In genomic region chr5:133930061-133930823, GRCh38 we compare ENCODE assay signal across 8 cellular contexts. TPM values are rescaled to one million over a fixed set of nuclear protein-coding genes. Genes with fewer than 3 reads are reported as not detected.
DNase-seq lines count a peak whose midpoint lies in the region; ATAC-seq and TF ChIP-seq lines count a peak whose summit lies in the region.

No MANE protein-coding gene starts in this region.

- H3K4me1 ChIP-seq in BLaER1 (peaks cover 97% of the 10 kb centered on the region), BE2C (peaks cover 22% of the 10 kb centered on the region)

- DNase-seq in activated CD4-positive, CD25-positive, alpha-beta regulatory T cell treated with anti-CD3 and anti-CD28 coated beads, Interleukin-2, amount 50 U/mL, for 16 hours (ENCODE audit: low read depth, low spot score), result peak; percentile 32
- peak; percentile 53 to 58 for DNase-seq in cardiac fibroblast (ENCODE audit: low read depth in 2 of 2)
- peak; percentile 65 for DNase-seq in stimulated activated CD4-positive, alpha-beta T cell treated with anti-CD3 and anti-CD28 coated beads, Interleukin-2, amount 100 ng/mL, for 4 hours (ENCODE audit: low read depth)
- DNase-seq in GDM1 (lab: John Stamatoyannopoulos, UW), result no peak
- DNase-seq in BE2C, result no peak

- no peak overlapping the region for H3K4me3 ChIP-seq in BLaER1
- H3K4me3 ChIP-seq in cardiac fibroblast (replicated peaks in 1 of 2; ENCODE audit: low read depth in 2 of 2, low read length in 2 of 2), result no peak overlapping the region
- no peak overlapping the region for H3K4me3 ChIP-seq in BE2C (ENCODE audit: low read depth, low read length)

- H3K4me2 ChIP-seq in BLaER1, result peak overlapping the region; percentile 95

- no peaks in the 10 kb centered on the region for H3K36me3 ChIP-seq in BLaER1
- no peaks in the 10 kb centered on the region for H3K36me3 ChIP-seq in BE2C

- peak overlapping the region; percentile 54; the same call in 1 of the 2 replicates for H3K27ac ChIP-seq in BLaER1

- no peak for TF ChIP-seq CTCF in cardiac fibroblast (IDR thresholded peaks at IDR 0.05; ENCODE audit: low read depth, low read length)
- TF ChIP-seq CTCF in BE2C (IDR thresholded peaks at IDR 0.05; ENCODE audit: low read depth, low read length), result no peak

- no peaks in the 10 kb centered on the region for H3K9me3 ChIP-seq in BLaER1
- no peaks in the 10 kb centered on the region for H3K9me3 ChIP-seq in BE2C

- peak; percentile 56 for ATAC-seq in GM21723 (IDR thresholded peaks at IDR 0.05; ENCODE audit: unreplicated experiment)
- ATAC-seq in GM18907 (IDR thresholded peaks at IDR 0.05; ENCODE audit: unreplicated experiment), result no peak

- no peak overlapping the region; the same call in 1 of the 2 replicates for H3K9ac ChIP-seq in BLaER1

- H4K20me1 ChIP-seq in BLaER1, result no peaks in the 10 kb centered on the region

- no peaks in the 10 kb centered on the region for H3K27me3 ChIP-seq in BLaER1
- H3K27me3 ChIP-seq in BE2C, result no peaks in the 10 kb centered on the region

RNA-seq across cellular contexts. Expression of gene C5orf15, which starts 38.2 kb away (rescaled TPM):
- 84.6 TPM for polyA plus RNA-seq in BE2C (2012; ENCODE audit: insufficient read depth, insufficient read length, low read depth)

Comparison
In these comparisons a context has a peak if more than half of its experiments do, and no peak if none do; other contexts are left out.
1. DNase-seq: peak in activated CD4-positive, CD25-positive, alpha-beta regulatory T cell treated with anti-CD3 and anti-CD28 coated beads, Interleukin-2, amount 50 U/mL, for 16 hours (single experiment), cardiac fibroblast (2 of 2) and stimulated activated CD4-positive, alpha-beta T cell treated with anti-CD3 and anti-CD28 coated beads, Interleukin-2, amount 100 ng/mL, for 4 hours (single experiment); none in GDM1 (single experiment) and BE2C (single experiment).